Comparison of ENCODE assay signal across 7 cellular contexts in genomic region chr2:208320686-208321085, GRCh38. TPM values are rescaled to one million over a fixed set of nuclear protein-coding genes. Genes with fewer than 3 reads are reported as not detected.
A peak's percentile ranks its signal among the peaks of the same experiment; 100 is the strongest.
DNase-seq lines count a peak whose midpoint lies in the region; ATAC-seq and TF ChIP-seq lines count a peak whose summit lies in the region.

No MANE protein-coding gene starts in this region.

- H3K27ac ChIP-seq in thoracic aorta = peak overlapping the region; percentile 59 to 92

- no peaks in the 10 kb centered on the region for H3K27me3 Mint-ChIP-seq in activated naive CD4-positive, alpha-beta T cell treated with anti-CD3 and anti-CD28 coated beads for 36 hours (ENCODE audit: low read depth)

- H3K4me3 Mint-ChIP-seq in activated naive CD4-positive, alpha-beta T cell treated with anti-CD3 and anti-CD28 coated beads for 36 hours = no peak overlapping the region

- DNase-seq in fibroblast of the aortic adventitia (ENCODE audit: low read depth) (peak; percentile 82), thoracic aorta (ENCODE audit: low spot score) (no peak)
- no peak for DNase-seq in activated CD8-positive, alpha-beta memory T cell treated with anti-CD3 and anti-CD28 coated beads, Interleukin-2, amount 50 U/mL, for 4 hours
- DNase-seq in NK-92 treated with Interleukin-12 subunit alpha and Interleukin-12 subunit beta, amount 100 ng/mL, for 24 hours (lab: John Stamatoyannopoulos, UW) = no peak
- no peak for DNase-seq in activated naive CD4-positive, alpha-beta T cell treated with anti-CD3 and anti-CD28 coated beads for 36 hours

- no peak overlapping the region for H3K4me3 ChIP-seq in fibroblast of the aortic adventitia (ENCODE audit: low read depth, low read length)
- peak overlapping the region; percentile 38 for H3K4me3 ChIP-seq in thoracic aorta

- no peak overlapping the region for H3K27ac Mint-ChIP-seq in activated naive CD4-positive, alpha-beta T cell treated with anti-CD3 and anti-CD28 coated beads for 36 hours

- peak; percentile 84 for ATAC-seq in GM19452 (IDR thresholded peaks at IDR 0.05; ENCODE audit: unreplicated experiment)
- ATAC-seq in HG03139 (IDR thresholded peaks at IDR 0.05; ENCODE audit: unreplicated experiment) = peak; percentile 88
- ATAC-seq in thoracic aorta (ENCODE audit: insufficient number of reproducible peaks, low FRiP score, low read depth) = peak; percentile 86

- H3K4me1 ChIP-seq in thoracic aorta (ENCODE audit: control insufficient read depth in 1 of 2, low read depth in 2 of 2) = peaks cover 21 to 36% of the 10 kb centered on the region in 2 donors

- H3K36me3 ChIP-seq in thoracic aorta = peaks cover 11% of the 10 kb centered on the region

- TF ChIP-seq CTCF in fibroblast of the aortic adventitia (IDR thresholded peaks at IDR 0.05; ENCODE audit: insufficient read depth, low read length) (no peak), thoracic aorta (IDR thresholded peaks at IDR 0.05) (no peak)

- H3K9me3 Mint-ChIP-seq in activated naive CD4-positive, alpha-beta T cell treated with anti-CD3 and anti-CD28 coated beads for 36 hours = no peaks in the 10 kb centered on the region

- no peaks in the 10 kb centered on the region for H3K9me3 ChIP-seq in thoracic aorta

- CTCF ChIA-PET in activated naive CD4-positive, alpha-beta T cell treated with anti-CD3 and anti-CD28 coated beads for 36 hours (lab: Charles Lee) = interaction anchor here (0.9 to 1.3 kb wide), 2 partner anchors 59 to 65 kb away, joined by 3 to 4 read pairs; no protein-coding TSS in a partner anchor

- no peaks in the 10 kb centered on the region for H3K27me3 ChIP-seq in thoracic aorta (replicated peaks; ENCODE audit: insufficient read depth)

- H3K36me3 Mint-ChIP-seq in activated naive CD4-positive, alpha-beta T cell treated with anti-CD3 and anti-CD28 coated beads for 36 hours (ENCODE audit: low read depth) = peaks cover 37% of the 10 kb centered on the region

- no peaks in the 10 kb centered on the region for H3K4me1 Mint-ChIP-seq in activated naive CD4-positive, alpha-beta T cell treated with anti-CD3 and anti-CD28 coated beads for 36 hours (ENCODE audit: low read depth)

- intact Hi-C loops in activated naive CD4-positive, alpha-beta T cell treated with anti-CD3 and anti-CD28 coated beads for 36 hours (cut with micrococcal nuclease) = no loop called here

RNA-seq across cellular contexts. Expression of gene PIKFYVE, which starts 54.6 kb away (rescaled TPM):
- 39.2 and 45.8 TPM in 2 replicates for total RNA-seq in fibroblast of the aortic adventitia (ENCODE audit: low replicate concordance)
- total RNA-seq in thoracic aorta = 10 to 100 TPM; 18.0 to 29.4 TPM
- 10 to 100 TPM; 20.2 to 22.4 TPM for total RNA-seq in activated naive CD4-positive, alpha-beta T cell treated with anti-CD3 and anti-CD28 coated beads for 36 hours
